In the genomic region with DNA sequence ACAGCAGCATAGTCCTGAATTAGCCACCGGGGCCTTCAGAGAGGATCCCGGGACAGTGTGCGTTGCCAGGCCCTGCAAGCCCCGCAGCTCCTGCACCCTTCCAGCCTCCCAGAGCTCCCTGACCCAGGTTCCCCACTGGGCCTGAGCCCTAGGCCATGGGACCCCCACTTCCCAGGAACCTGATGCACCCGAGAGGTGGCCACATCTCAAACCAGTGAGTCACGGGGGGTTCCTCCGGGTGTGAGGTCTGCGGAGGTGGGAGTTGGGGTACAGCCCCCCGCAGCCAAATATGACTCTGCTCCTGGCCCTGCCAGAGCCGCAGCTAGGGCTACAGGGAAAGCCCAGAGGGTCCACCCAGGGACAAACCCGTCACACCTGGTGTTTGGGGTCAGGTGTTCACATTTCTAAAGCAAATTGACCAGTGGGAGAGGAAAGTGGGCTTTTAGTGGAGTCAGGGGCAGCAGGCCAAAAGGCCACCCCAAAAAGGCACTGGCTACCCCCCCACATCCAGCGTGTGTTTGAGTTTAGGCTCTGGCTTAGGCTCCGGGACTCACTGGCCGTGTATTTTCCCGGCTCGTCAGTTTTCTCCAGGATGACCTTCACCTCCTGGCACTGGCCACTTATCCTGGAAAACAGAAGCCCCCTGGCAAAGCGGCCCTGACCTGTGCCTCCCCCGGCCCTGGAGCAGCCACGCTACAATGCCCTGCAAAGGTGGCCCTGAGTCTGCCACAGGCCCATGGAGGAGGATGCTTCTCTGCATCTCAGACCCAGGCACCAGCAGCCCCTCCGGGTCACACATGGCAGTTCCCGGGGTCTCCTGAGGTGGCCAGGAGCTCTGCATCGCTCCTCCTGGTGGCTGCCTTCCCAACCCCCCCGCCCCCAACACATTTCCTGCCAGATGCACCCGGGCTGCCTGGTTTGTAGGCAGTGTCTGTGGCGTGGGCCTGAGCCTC, we compare ENCODE assay signal across 1 cellular context.
TF ChIP-seq lines count a peak whose summit lies in the region.

No MANE protein-coding gene starts in this region.

TF ChIP-seq in HepG2, 621 proteins besides CTCF, POLR2A, EP300 and RAD21:
- TF ChIP-seq ATF7-NPFF (CRISPR knock-in tag; IDR thresholded peaks at IDR 0.05; ENCODE audit: low read depth) (no peak), HIVEP1 (CRISPR knock-in tag; IDR thresholded peaks at IDR 0.05) (no peak), ZNF761 (CRISPR knock-in tag; conservative IDR thresholded peaks at IDR 0.05) (no peak), ZNF224 (CRISPR knock-in tag; IDR thresholded peaks at IDR 0.05) (no peak), MBD4 (IDR thresholded peaks at IDR 0.05; ENCODE audit: borderline replicate concordance, low read length) (no peak), KLF11 (CRISPR knock-in tag; IDR thresholded peaks at IDR 0.05) (no peak), GTF3A (CRISPR knock-in tag; conservative IDR thresholded peaks at IDR 0.05) (no peak), IRX3 (CRISPR knock-in tag; IDR thresholded peaks at IDR 0.05; ENCODE audit: borderline replicate concordance, low read depth) (no peak), AGO2 (optimal IDR thresholded peaks at IDR 0.05; ENCODE audit: low read depth, low read length) (no peak), ZMYM3 (CRISPR knock-in tag; IDR thresholded peaks at IDR 0.05) (no peak), ZNF672 (CRISPR knock-in tag; IDR thresholded peaks at IDR 0.05) (no peak)
